ENCODE assay signal across 20 cellular contexts in the genomic region with DNA sequence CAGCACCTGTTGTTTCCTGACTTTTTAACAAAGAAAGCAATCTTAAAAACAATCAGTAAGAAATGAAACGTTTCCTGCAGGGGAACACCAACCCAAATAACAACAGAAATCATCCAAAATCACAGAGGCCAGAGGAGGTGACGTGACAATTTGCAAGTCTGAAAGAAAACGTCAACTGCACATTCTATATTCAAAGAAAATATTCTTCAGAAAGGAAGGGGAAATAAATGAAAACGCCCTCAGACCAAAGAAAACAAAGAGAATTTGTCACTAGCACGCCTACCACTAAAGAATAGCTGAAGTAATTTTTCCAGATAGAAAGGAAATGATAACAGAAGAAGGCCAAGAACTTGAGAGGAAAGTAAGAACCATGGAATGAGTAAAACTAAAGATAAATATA.
DNase-seq lines count a peak whose midpoint lies in the region; ATAC-seq and TF ChIP-seq lines count a peak whose summit lies in the region.
"Had no signal": no experiment of that assay in that cellular context is flagged by ENCODE, and none has a peak within 500 bp of the region (broad histone marks: within the 10 kb centered on the region; RNA-seq: fewer than 3 reads in every experiment).

No MANE protein-coding gene starts in this region.

- no peaks in the 10 kb centered on the region for H3K36me3 Mint-ChIP-seq in activated T-cell treated with anti-CD3 and anti-CD28 coated beads, Interleukin-2, amount 50 U/mL, for 24 hours (ENCODE audit: low read depth)
- H3K36me3 Mint-ChIP-seq in CD8-positive, alpha-beta T cell: no peaks in the 10 kb centered on the region
- H3K36me3 Mint-ChIP-seq in activated CD4-positive, alpha-beta memory T cell treated with anti-CD3 and anti-CD28 coated beads, Interleukin-2, amount 10 ng/mL, durations not matched to agents 7 days and 5 days (ENCODE audit: low read depth): peaks cover 11% of the 10 kb centered on the region
- H3K36me3 Mint-ChIP-seq: natural killer cell treated with Interleukin-12 subunit alpha and Interleukin-12 subunit beta and Interleukin-15 and Interleukin-18, amount 100 ng/mL, for 72 hours had no signal

- no peak for DNase-seq in activated T-cell treated with anti-CD3 and anti-CD28 coated beads, Interleukin-2, amount 50 U/mL, for 24 hours
- DNase-seq in activated T-cell treated with anti-CD3 and anti-CD28 coated beads for 4 hours (no peak), glomerular endothelial cell (ENCODE audit: extremely low read depth, low read depth, low spot score) (peak; percentile 91), DMS 273 (lab: John Stamatoyannopoulos, UW; ENCODE audit: unreplicated experiment) (no peak)
- DNase-seq in CD8-positive, alpha-beta T cell: no peak
- no peak for DNase-seq in activated CD4-positive, alpha-beta memory T cell treated with anti-CD3 and anti-CD28 coated beads, Interleukin-2, amount 10 ng/mL, durations not matched to agents 7 days and 5 days
- DNase-seq: activated CD4-positive, alpha-beta T cell treated with anti-CD3 and anti-CD28 coated beads for 1 hour; amygdala; head of caudate nucleus; left lung; midbrain; NCI-H187; ovary; right cardiac atrium; upper lobe of right lung had no signal

- no peaks in the 10 kb centered on the region for H3K9me3 ChIP-seq in CD8-positive, alpha-beta T cell (ENCODE audit: low read length)
- H3K9me3 ChIP-seq: ovary, upper lobe of right lung had no signal

- H3K27me3 ChIP-seq in CD8-positive, alpha-beta T cell (ENCODE audit: insufficient read depth, low read length): no peaks in the 10 kb centered on the region
- H3K27me3 ChIP-seq: cardiac muscle cell, left lung, ovary, upper lobe of right lung had no signal

- H3K36me3 ChIP-seq in CD8-positive, alpha-beta T cell (ENCODE audit: insufficient read depth, low read length): no peaks in the 10 kb centered on the region
- H3K36me3 ChIP-seq: cardiac muscle cell, left lung, ovary, upper lobe of right lung had no signal

- CTCF ChIA-PET in CD8-positive, alpha-beta T cell (lab: Charles Lee): no interaction called here
- CTCF ChIA-PET in activated CD4-positive, alpha-beta memory T cell treated with anti-CD3 and anti-CD28 coated beads, Interleukin-2, amount 10 ng/mL, durations not matched to agents 7 days and 5 days (lab: Charles Lee): interaction anchor here (0.7 to 1.9 kb wide), 9 partner anchors 10 to 314 kb away, joined by 3 to 5 read pairs (median 3); partner anchors contain the start of genes CASP3 and PRIMPOL

- intact Hi-C loops in CD8-positive, alpha-beta T cell (cut with DNase I, micrococcal nuclease): no loop called here

- no peak for TF ChIP-seq CTCF in CD8-positive, alpha-beta T cell (IDR thresholded peaks at IDR 0.05)

- H3K4me3 ChIP-seq in CD8-positive, alpha-beta T cell (ENCODE audit: low read depth, low read length): no peak overlapping the region
- H3K4me3 ChIP-seq: cardiac muscle cell, left lung, ovary, upper lobe of right lung had no signal

- peaks cover 7% of the 10 kb centered on the region for H3K9me3 Mint-ChIP-seq in activated T-cell treated with anti-CD3 and anti-CD28 coated beads, Interleukin-2, amount 50 U/mL, for 24 hours
- H3K9me3 Mint-ChIP-seq in CD8-positive, alpha-beta T cell: peaks cover 6% of the 10 kb centered on the region
- peaks cover 8% of the 10 kb centered on the region for H3K9me3 Mint-ChIP-seq in activated CD4-positive, alpha-beta memory T cell treated with anti-CD3 and anti-CD28 coated beads, Interleukin-2, amount 10 ng/mL, durations not matched to agents 7 days and 5 days
- H3K9me3 Mint-ChIP-seq: natural killer cell treated with Interleukin-12 subunit alpha and Interleukin-12 subunit beta and Interleukin-15 and Interleukin-18, amount 100 ng/mL, for 72 hours had no signal

- no peak overlapping the region for H3K27ac ChIP-seq in CD8-positive, alpha-beta T cell (ENCODE audit: low read depth, low read length)
- H3K27ac ChIP-seq: C4-2B, cardiac muscle cell, HL-60, left lung, ovary, upper lobe of right lung had no signal

- no peaks in the 10 kb centered on the region for H3K4me1 ChIP-seq in CD8-positive, alpha-beta T cell (ENCODE audit: insufficient read depth, low read length)
- H3K4me1 ChIP-seq: left lung, upper lobe of right lung had no signal

- no peaks in the 10 kb centered on the region for H3K27me3 Mint-ChIP-seq in activated T-cell treated with anti-CD3 and anti-CD28 coated beads, Interleukin-2, amount 50 U/mL, for 24 hours
- no peaks in the 10 kb centered on the region for H3K27me3 Mint-ChIP-seq in CD8-positive, alpha-beta T cell (ENCODE audit: low read depth)
- no peaks in the 10 kb centered on the region for H3K27me3 Mint-ChIP-seq in activated CD4-positive, alpha-beta memory T cell treated with anti-CD3 and anti-CD28 coated beads, Interleukin-2, amount 10 ng/mL, durations not matched to agents 7 days and 5 days
- H3K27me3 Mint-ChIP-seq: natural killer cell treated with Interleukin-12 subunit alpha and Interleukin-12 subunit beta and Interleukin-15 and Interleukin-18, amount 100 ng/mL, for 72 hours had no signal

- peak overlapping the region; percentile 89 for H3K27ac Mint-ChIP-seq in activated T-cell treated with anti-CD3 and anti-CD28 coated beads, Interleukin-2, amount 50 U/mL, for 24 hours
- peak overlapping the region; percentile 43 for H3K27ac Mint-ChIP-seq in CD8-positive, alpha-beta T cell
- H3K27ac Mint-ChIP-seq in activated CD4-positive, alpha-beta memory T cell treated with anti-CD3 and anti-CD28 coated beads, Interleukin-2, amount 10 ng/mL, durations not matched to agents 7 days and 5 days: peak overlapping the region; percentile 73
- H3K27ac Mint-ChIP-seq: natural killer cell treated with Interleukin-12 subunit alpha and Interleukin-12 subunit beta and Interleukin-15 and Interleukin-18, amount 100 ng/mL, for 72 hours had no signal

- no peak for ATAC-seq in CD8-positive, alpha-beta T cell
- ATAC-seq in HG02763 (IDR thresholded peaks at IDR 0.05; ENCODE audit: unreplicated experiment): no peak
- ATAC-seq: left lung; natural killer cell treated with Interleukin-12 subunit alpha and Interleukin-12 subunit beta and Interleukin-15 and Interleukin-18, amount 100 ng/mL, for 72 hours; upper lobe of right lung had no signal

- H3K4me1 Mint-ChIP-seq in activated T-cell treated with anti-CD3 and anti-CD28 coated beads, Interleukin-2, amount 50 U/mL, for 24 hours (ENCODE audit: low read depth): peaks cover 18% of the 10 kb centered on the region
- H3K4me1 Mint-ChIP-seq in CD8-positive, alpha-beta T cell (ENCODE audit: low read depth): peaks cover 4% of the 10 kb centered on the region
- peaks cover 17% of the 10 kb centered on the region for H3K4me1 Mint-ChIP-seq in activated CD4-positive, alpha-beta memory T cell treated with anti-CD3 and anti-CD28 coated beads, Interleukin-2, amount 10 ng/mL, durations not matched to agents 7 days and 5 days

- POLR2A ChIA-PET in CD8-positive, alpha-beta T cell (lab: Charles Lee): interaction anchor here (0.5 kb wide), 1 partner anchor 328 kb away, joined by 3 read pairs; no protein-coding TSS in a partner anchor
- POLR2A ChIA-PET in activated CD4-positive, alpha-beta memory T cell treated with anti-CD3 and anti-CD28 coated beads, Interleukin-2, amount 10 ng/mL, durations not matched to agents 7 days and 5 days (lab: Charles Lee): interaction anchor here (1.1 kb wide), 3 partner anchors 38 to 309 kb away, joined by 3 to 4 read pairs (median 4); no protein-coding TSS in a partner anchor

- H3K4me3 Mint-ChIP-seq in activated T-cell treated with anti-CD3 and anti-CD28 coated beads, Interleukin-2, amount 50 U/mL, for 24 hours: peak overlapping the region; percentile 9
- no peak overlapping the region for H3K4me3 Mint-ChIP-seq in CD8-positive, alpha-beta T cell
- no peak overlapping the region for H3K4me3 Mint-ChIP-seq in activated CD4-positive, alpha-beta memory T cell treated with anti-CD3 and anti-CD28 coated beads, Interleukin-2, amount 10 ng/mL, durations not matched to agents 7 days and 5 days
- H3K4me3 Mint-ChIP-seq: natural killer cell treated with Interleukin-12 subunit alpha and Interleukin-12 subunit beta and Interleukin-15 and Interleukin-18, amount 100 ng/mL, for 72 hours had no signal
